In genomic region chr13:99208845-99209527, GRCh38 we compare ENCODE assay signal across 22 cellular contexts. TPM values are rescaled to one million over a fixed set of nuclear protein-coding genes. Genes with fewer than 3 reads are reported as not detected.
DNase-seq lines count a peak whose midpoint lies in the region; ATAC-seq, FAIRE-seq and TF ChIP-seq lines count a peak whose summit lies in the region.
"Had no signal": no experiment of that assay in that cellular context is flagged by ENCODE, and none has a peak within 500 bp of the region (broad histone marks: within the 10 kb centered on the region; RNA-seq: fewer than 3 reads in every experiment).

No MANE protein-coding gene starts in this region.

- CTCF ChIA-PET in activated CD8-positive, alpha-beta memory T cell treated with anti-CD3 and anti-CD28 coated beads, Interleukin-2, amount 10 ng/mL, durations not matched to agents 7 days and 5 days (lab: Charles Lee) = interaction anchor here (1.8 to 3.1 kb wide), 2 partner anchors 9 to 61 kb away, joined by 7 to 11 read pairs; partner anchors contain the start of gene UBAC2
- CTCF ChIA-PET in GM10248 (lab: Yijun Ruan, JAX) = interaction anchor here (1.2 to 5.2 kb wide), 2 partner anchors 8 to 32 kb away, joined by 3 to 24 read pairs; no protein-coding TSS in a partner anchor

- H3K27me3 Mint-ChIP-seq in activated CD8-positive, alpha-beta memory T cell treated with anti-CD3 and anti-CD28 coated beads, Interleukin-2, amount 10 ng/mL, durations not matched to agents 7 days and 5 days = no peaks in the 10 kb centered on the region
- peaks cover 2% of the 10 kb centered on the region for H3K27me3 Mint-ChIP-seq in HFFc6 (ENCODE audit: insufficient read depth)
- no peaks in the 10 kb centered on the region for H3K27me3 Mint-ChIP-seq in astrocyte (ENCODE audit: low read depth, unreplicated experiment)
- no peaks in the 10 kb centered on the region for H3K27me3 Mint-ChIP-seq in osteocyte (ENCODE audit: unreplicated experiment)

- no peak overlapping the region for H3K9ac ChIP-seq in astrocyte (ENCODE audit: low read length)
- H3K9ac ChIP-seq: GM23248 had no signal

- H4K20me1 ChIP-seq in astrocyte (ENCODE audit: insufficient read depth, low read length) = peaks cover 78% of the 10 kb centered on the region

- POLR2A ChIA-PET in GM10248 (lab: Yijun Ruan, JAX) = no interaction called here

- no peak overlapping the region for H3K4me3 ChIP-seq in astrocyte (ENCODE audit: insufficient read depth, low read depth, low read length)
- H3K4me3 ChIP-seq: GM23248, right lobe of liver had no signal

- H3K36me3 Mint-ChIP-seq in activated CD8-positive, alpha-beta memory T cell treated with anti-CD3 and anti-CD28 coated beads, Interleukin-2, amount 10 ng/mL, durations not matched to agents 7 days and 5 days = peaks cover 48% of the 10 kb centered on the region
- H3K36me3 Mint-ChIP-seq in HFFc6 (ENCODE audit: low read depth) (0 out of 2 replicates have a peak, but pooled peaks cover 4% of the 10 kb centered on the region), astrocyte (ENCODE audit: low read depth, unreplicated experiment) (peaks cover 19% of the 10 kb centered on the region), osteocyte (ENCODE audit: unreplicated experiment) (peaks cover 8% of the 10 kb centered on the region)

- TF ChIP-seq CTCF in HFFc6 (IDR thresholded peaks at IDR 0.05) (no peak), astrocyte (IDR thresholded peaks at IDR 0.05; ENCODE audit: insufficient read depth, low read depth, low read length) (no peak), osteocyte (IDR thresholded peaks at IDR 0.05) (no peak), GM10248 (IDR thresholded peaks at IDR 0.05; ENCODE audit: control extremely low read depth, extremely low read depth, low read depth, missing control alignments) (no peak)

- H3K9me3 ChIP-seq in astrocyte (ENCODE audit: insufficient read depth, low read depth, low read length) = no peaks in the 10 kb centered on the region
- H3K9me3 ChIP-seq: right lobe of liver had no signal

- peaks cover 64% of the 10 kb centered on the region for H3K4me1 Mint-ChIP-seq in activated CD8-positive, alpha-beta memory T cell treated with anti-CD3 and anti-CD28 coated beads, Interleukin-2, amount 10 ng/mL, durations not matched to agents 7 days and 5 days
- H3K4me1 Mint-ChIP-seq in HFFc6 (ENCODE audit: low read depth) (0 out of 2 replicates have a peak, but pooled peaks cover under 1% of the 10 kb centered on the region), astrocyte (ENCODE audit: low read depth, unreplicated experiment) (peaks cover 7% of the 10 kb centered on the region), osteocyte (ENCODE audit: unreplicated experiment) (peaks cover 2% of the 10 kb centered on the region)

- H3K79me2 ChIP-seq in astrocyte (ENCODE audit: insufficient read depth, low read length) = peaks cover 87% of the 10 kb centered on the region

- H2AFZ ChIP-seq in astrocyte (ENCODE audit: low read depth, low read length) = no peak overlapping the region
- H2AFZ ChIP-seq: GM23248 had no signal

- no peak overlapping the region for H3K4me3 Mint-ChIP-seq in activated CD8-positive, alpha-beta memory T cell treated with anti-CD3 and anti-CD28 coated beads, Interleukin-2, amount 10 ng/mL, durations not matched to agents 7 days and 5 days
- H3K4me3 Mint-ChIP-seq in HFFc6 = no peak overlapping the region
- no peak overlapping the region for H3K4me3 Mint-ChIP-seq in astrocyte (ENCODE audit: unreplicated experiment)
- no peak overlapping the region for H3K4me3 Mint-ChIP-seq in osteocyte (ENCODE audit: unreplicated experiment)

- DNase-seq in activated CD8-positive, alpha-beta memory T cell treated with anti-CD3 and anti-CD28 coated beads for 24 hours = peak; percentile 53
- DNase-seq in activated CD8-positive, alpha-beta memory T cell treated with anti-CD3 and anti-CD28 coated beads, Interleukin-2, amount 10 ng/mL, durations not matched to agents 7 days and 5 days = no peak
- DNase-seq in HFFc6 = no peak
- DNase-seq in astrocyte (ENCODE audit: low read depth) = no peak
- DNase-seq in osteocyte (ENCODE audit: extremely low spot score, unreplicated experiment) = peak; percentile 63
- no peak for DNase-seq in medulla oblongata (ENCODE audit: extremely low spot score)
- DNase-seq in SIG-M5 treated with dmso at 0.1 percent for 504 hours (lab: John Stamatoyannopoulos, UW; ENCODE audit: unreplicated experiment) = no peak
- DNase-seq in GM10248 (ENCODE audit: extremely low spot score) = no peak
- DNase-seq: activated CD8-positive, alpha-beta memory T cell treated with anti-CD3 and anti-CD28 coated beads, Interleukin-2, amount 50 U/mL, for 4 hours; activated gamma-delta T cell treated with Interleukin-2 at 50 U/mL for 16 hours; GM23248; IMR-90; midbrain; NCI-H1930; NCI-H446 treated with DMSO at 0.1 percent for 48 hours; NK-92 treated with Interleukin-12 subunit alpha and Interleukin-12 subunit beta, amount 100 ng/mL, for 24 hours; right lobe of liver; stimulated activated naive CD8-positive, alpha-beta T cell treated with anti-CD3 and anti-CD28 coated beads, Interleukin-15, Interleukin-2, amounts not matched to agents 100 U/mL and 50 U/mL, for 24 hours; WERI-Rb-1 had no signal

- no peaks in the 10 kb centered on the region for H3K9me3 Mint-ChIP-seq in activated CD8-positive, alpha-beta memory T cell treated with anti-CD3 and anti-CD28 coated beads, Interleukin-2, amount 10 ng/mL, durations not matched to agents 7 days and 5 days (ENCODE audit: low read depth)
- no peaks in the 10 kb centered on the region for H3K9me3 Mint-ChIP-seq in HFFc6
- H3K9me3 Mint-ChIP-seq in astrocyte (ENCODE audit: unreplicated experiment) = peaks cover 2% of the 10 kb centered on the region
- H3K9me3 Mint-ChIP-seq in osteocyte (ENCODE audit: unreplicated experiment) = no peaks in the 10 kb centered on the region

- no peaks in the 10 kb centered on the region for H3K36me3 ChIP-seq in astrocyte (ENCODE audit: insufficient read depth, low read length)

- FAIRE-seq in astrocyte (lab: Jason Lieb, UNC) = no peak
- FAIRE-seq: frontal cortex, GM18507 had no signal

- H3K27ac Mint-ChIP-seq in activated CD8-positive, alpha-beta memory T cell treated with anti-CD3 and anti-CD28 coated beads, Interleukin-2, amount 10 ng/mL, durations not matched to agents 7 days and 5 days = no peak overlapping the region
- H3K27ac Mint-ChIP-seq in HFFc6 (peak overlapping the region; percentile 9; the same call in 1 of the 2 replicates), astrocyte (ENCODE audit: unreplicated experiment) (peak overlapping the region; percentile 47), osteocyte (ENCODE audit: unreplicated experiment) (peak overlapping the region; percentile 23)

- H3K4me1 ChIP-seq in astrocyte (ENCODE audit: insufficient read depth, low read length) = no peaks in the 10 kb centered on the region
- H3K4me1 ChIP-seq: right lobe of liver had no signal

- H3K27me3 ChIP-seq in astrocyte (ENCODE audit: insufficient read depth, low read length) = no peaks in the 10 kb centered on the region
- H3K27me3 ChIP-seq: right lobe of liver had no signal

- ATAC-seq in activated CD8-positive, alpha-beta memory T cell treated with anti-CD3 and anti-CD28 coated beads, Interleukin-2, amount 10 ng/mL, durations not matched to agents 7 days and 5 days = no peak
- ATAC-seq: stimulated activated naive CD8-positive, alpha-beta T cell treated with anti-CD3 and anti-CD28 coated beads, Interleukin-15, Interleukin-2, amounts not matched to agents 100 U/mL and 50 U/mL, for 24 hours had no signal

- no peak overlapping the region for H3K4me2 ChIP-seq in astrocyte (ENCODE audit: low read length)

- no peak overlapping the region for H3K27ac ChIP-seq in astrocyte (ENCODE audit: low read depth, low read length)
- H3K27ac ChIP-seq: GM23248, right lobe of liver, WERI-Rb-1 had no signal

RNA-seq across cellular contexts. Expression of gene UBAC2, which starts 8.3 kb away (rescaled TPM):
- total RNA-seq in activated CD8-positive, alpha-beta memory T cell treated with anti-CD3 and anti-CD28 coated beads, Interleukin-2, amount 10 ng/mL, durations not matched to agents 7 days and 5 days = 10 to 100 TPM; 52.8 to 60.8 TPM
- 10 to 100 TPM; 38.8 to 53.5 (median 46.4) TPM for total RNA-seq in HFFc6 (2021; fragmentation: NEBNext Ultra II Directional; extraction: Animal tissue kit (Norgen Biotek cat#: 25700))
- 61.0 and 64.8 TPM in 2 replicates for total RNA-seq in astrocyte
- 64.0 and 71.6 TPM in 2 replicates for total RNA-seq in osteocyte

RNA-seq across cellular contexts. Expression of gene GPR18, which starts 49.2 kb away (rescaled TPM):
- 10 to 100 TPM; 11.1 to 13.1 TPM for total RNA-seq in activated CD8-positive, alpha-beta memory T cell treated with anti-CD3 and anti-CD28 coated beads, Interleukin-2, amount 10 ng/mL, durations not matched to agents 7 days and 5 days
- total RNA-seq in HFFc6 (2021; fragmentation: NEBNext Ultra II Directional; extraction: Animal tissue kit (Norgen Biotek cat#: 25700)) = not detected
- total RNA-seq in astrocyte = 0.59 and 1.8 TPM in 2 replicates
- not detected in 2 replicates for total RNA-seq in osteocyte
- total RNA-seq: A673, frontal cortex, GM23248, IMR-90 had no signal

Comparison
In these comparisons a context has a peak if more than half of its experiments do, and no peak if none do; other contexts are left out.
1. DNase-seq: peak in activated CD8-positive, alpha-beta memory T cell treated with anti-CD3 and anti-CD28 coated beads for 24 hours (single experiment) and osteocyte (single experiment); none in activated CD8-positive, alpha-beta memory T cell treated with anti-CD3 and anti-CD28 coated beads, Interleukin-2, amount 10 ng/mL, durations not matched to agents 7 days and 5 days (single experiment), HFFc6 (single experiment), astrocyte (single experiment), medulla oblongata (single experiment), SIG-M5 treated with dmso at 0.1 percent for 504 hours (single experiment) and GM10248 (single experiment).